In genomic region chr1:52288286-52288685, GRCh38 we compare ENCODE assay signal across 16 cellular contexts.
A peak's percentile ranks its signal among the peaks of the same experiment; 100 is the strongest.
DNase-seq lines count a peak whose midpoint lies in the region; ATAC-seq, FAIRE-seq and TF ChIP-seq lines count a peak whose summit lies in the region.
"Had no signal": no experiment of that assay in that cellular context is flagged by ENCODE, and none has a peak within 500 bp of the region (broad histone marks: within the 10 kb centered on the region; RNA-seq: fewer than 3 reads in every experiment).

No MANE protein-coding gene starts in this region.

- H3K4me1 ChIP-seq in HepG2 (ENCODE audit: insufficient read depth, low read length) (peaks cover 4% of the 10 kb centered on the region), right lobe of liver (no peaks in the 10 kb centered on the region), RWPE2 (ENCODE audit: insufficient read depth, poor library complexity, severe bottlenecking) (no peaks in the 10 kb centered on the region)
- H3K4me1 ChIP-seq: gastrocnemius medialis had no signal

- 100% methylated on average over 3 of the region's 3 CpGs for WGBS in HepG2 (ENCODE audit: low lambda C conversion rate)
- WGBS in right lobe of liver (ENCODE audit: insufficient coverage, low coverage, low lambda C conversion rate, missing lambda C conversion rate) = 100% methylated on average over 3 of the region's 3 CpGs

- no peaks in the 10 kb centered on the region for H3K79me2 ChIP-seq in HepG2 (ENCODE audit: insufficient read depth, low read length)

- no peaks in the 10 kb centered on the region for H4K20me1 ChIP-seq in HepG2 (ENCODE audit: insufficient read depth, low read length)

- DNase-seq in HepG2 (ENCODE audit: low spot score) (no peak), right lobe of liver (no peak), RWPE2 (ENCODE audit: low spot score) (no peak), fibroblast of pulmonary artery (ENCODE audit: low read depth) (peak; percentile 9), GM10248 (ENCODE audit: extremely low spot score) (no peak), GM19240 (ENCODE audit: insufficient read length, low spot score) (no peak), amniotic stem cell (lab: John Stamatoyannopoulos, UW) (no peak), GM12892 (ENCODE audit: insufficient read length) (no peak)
- DNase-seq: activated T-cell treated with anti-CD3 and anti-CD28 coated beads, Interleukin-2, amount 50 U/mL, for 4 hours; anterior cingulate cortex; dorsolateral prefrontal cortex; gastrocnemius medialis; immature natural killer cell; NCI-H446; ovary; T-cell had no signal

- H3K4me3 ChIP-seq in HepG2 (replicated peaks in 1 of 3; ENCODE audit: insufficient read depth in 1 of 3, low read depth in 2 of 3, low read length in 3 of 3) (no peak overlapping the region), right lobe of liver (no peak overlapping the region), RWPE2 (ENCODE audit: severe bottlenecking) (no peak overlapping the region), fibroblast of pulmonary artery (replicated peaks; ENCODE audit: low read depth, low read length) (no peak overlapping the region)
- H3K4me3 ChIP-seq: dorsolateral prefrontal cortex, gastrocnemius medialis, ovary had no signal

- FAIRE-seq in HepG2 (lab: Jason Lieb, UNC) = no peak
- no peak for FAIRE-seq in GM12892 (lab: Jason Lieb, UNC)

- no peak overlapping the region for H3K4me2 ChIP-seq in HepG2 (ENCODE audit: low read depth, low read length)

- ATAC-seq in HepG2 = no peak
- ATAC-seq in right lobe of liver = no peak
- 0 out of 3 replicates have a peak, but pooled peaks have one; percentile 29 for ATAC-seq in RWPE2 (ENCODE audit: low read depth)
- ATAC-seq: activated T-cell treated with anti-CD3 and anti-CD28 coated beads, Interleukin-2, amount 50 U/mL, for 4 hours; gastrocnemius medialis; T-cell had no signal

- TF ChIP-seq RAD21 in HepG2 (CRISPR knock-in tag; IDR thresholded peaks at IDR 0.05) = no peak

- no peak for TF ChIP-seq CTCF in HepG2 (CRISPR knock-in tag; IDR thresholded peaks at IDR 0.05)
- TF ChIP-seq CTCF in right lobe of liver (IDR thresholded peaks at IDR 0.05) = no peak
- TF ChIP-seq CTCF in RWPE2 (IDR thresholded peaks at IDR 0.05; ENCODE audit: poor library complexity, severe bottlenecking) = no peak
- no peak for TF ChIP-seq CTCF in fibroblast of pulmonary artery (IDR thresholded peaks at IDR 0.05; ENCODE audit: low read length, missing control alignments)
- TF ChIP-seq CTCF in GM10248 (IDR thresholded peaks at IDR 0.05; ENCODE audit: control extremely low read depth, extremely low read depth, low read depth, missing control alignments) = no peak

- H3K36me3 ChIP-seq in HepG2 (replicated peaks in 1 of 2; ENCODE audit: control insufficient read depth in 1 of 2, insufficient read depth in 2 of 2, low read length in 2 of 2) = peaks cover 0 to 7% of the 10 kb centered on the region in 2 experiments; a peak in 1 of 5 replicates
- H3K36me3 ChIP-seq in right lobe of liver = no peaks in the 10 kb centered on the region
- H3K36me3 ChIP-seq in RWPE2 (ENCODE audit: low read depth) = no peaks in the 10 kb centered on the region
- H3K36me3 ChIP-seq: gastrocnemius medialis, ovary had no signal

- TF ChIP-seq POLR2A in HepG2 (IDR thresholded peaks at IDR 0.05; ENCODE audit: insufficient read depth in 1 of 2, low read depth in 2 of 2, low read length in 2 of 2) = no peak
- TF ChIP-seq POLR2A in right lobe of liver (IDR thresholded peaks at IDR 0.05) = no peak
- TF ChIP-seq POLR2A in GM12892 (IDR thresholded peaks at IDR 0.05; ENCODE audit: low read depth, low read length) = no peak

- H3K9me3 ChIP-seq in HepG2 (ENCODE audit: low read length) (no peaks in the 10 kb centered on the region), right lobe of liver (no peaks in the 10 kb centered on the region), RWPE2 (ENCODE audit: severe bottlenecking) (no peaks in the 10 kb centered on the region)
- H3K9me3 ChIP-seq: gastrocnemius medialis, ovary had no signal

- intact Hi-C loops in HepG2 (cut with micrococcal nuclease; ENCODE audit: unreplicated experiment) = no loop called here
- intact Hi-C loops in right lobe of liver (cut with DNase I) = no loop called here

- H3K9ac ChIP-seq in HepG2 (ENCODE audit: insufficient read depth, low read depth, low read length) = no peak overlapping the region

- H3K27me3 ChIP-seq in HepG2 (ENCODE audit: control insufficient read depth in 1 of 2, insufficient read depth in 2 of 2, low read length in 2 of 2) = no peaks in the 10 kb centered on the region
- H3K27me3 ChIP-seq in right lobe of liver = no peaks in the 10 kb centered on the region
- no peaks in the 10 kb centered on the region for H3K27me3 ChIP-seq in RWPE2 (ENCODE audit: insufficient read depth, poor library complexity, severe bottlenecking)
- H3K27me3 ChIP-seq: dorsolateral prefrontal cortex, gastrocnemius medialis, ovary had no signal

- no peak overlapping the region for H2AFZ ChIP-seq in HepG2 (ENCODE audit: low read length)

- CTCF ChIA-PET in HepG2 (lab: Yijun Ruan, JAX; ENCODE audit: low intra/inter-chr PET ratio, low total read pairs) (no interaction called here), GM10248 (lab: Yijun Ruan, JAX) (interaction anchor here (1.1 to 2.0 kb wide), 3 partner anchors 9 to 53 kb away, joined by 3 to 6 read pairs (median 4); no protein-coding TSS in a partner anchor)

- POLR2A ChIA-PET in HepG2 (lab: Yijun Ruan, JAX) = no interaction called here
- POLR2A ChIA-PET in GM10248 (lab: Yijun Ruan, JAX) = interaction anchor here (0.6 kb wide), 1 partner anchor 175 kb away, joined by 7 read pairs; no protein-coding TSS in a partner anchor

- no peak overlapping the region for H3K27ac ChIP-seq in HepG2 (ENCODE audit: extremely low read length, insufficient read depth, low read length)
- no peak overlapping the region for H3K27ac ChIP-seq in right lobe of liver
- H3K27ac ChIP-seq in RWPE2 (ENCODE audit: poor library complexity, severe bottlenecking) = no peak overlapping the region
- H3K27ac ChIP-seq: dorsolateral prefrontal cortex, gastrocnemius medialis, ovary had no signal

- no TSS peak for BruUV-seq in HepG2 (replicated peaks; lab: Mats Ljungman, UMichigan)

- in situ Hi-C loops in HepG2 (cut with HindIII; ENCODE audit: extremely low pct_ligation_motif_present, low pct_unique_long_range_greater_than_20kb) = loop anchor here (5.0 kb wide), 1 partner anchor 146 kb away; the partner anchor contains the start of gene ZFYVE9

- TF ChIP-seq EP300 in HepG2 (IDR thresholded peaks at IDR 0.05; ENCODE audit: low read depth in 2 of 2, low read length in 2 of 2) = no peak
- TF ChIP-seq EP300 in HepG2 (CRISPR knock-in tag; IDR thresholded peaks at IDR 0.05; ENCODE audit: borderline replicate concordance) = no peak

TF ChIP-seq in HepG2, 621 proteins besides CTCF, POLR2A, EP300 and RAD21:
- TF ChIP-seq ZNF792 (CRISPR knock-in tag; IDR thresholded peaks at IDR 0.05) (0 out of 2 replicates have a peak, but pooled peaks have one; percentile 36), ZNF101 (CRISPR knock-in tag; IDR thresholded peaks at IDR 0.05; ENCODE audit: borderline replicate concordance, low read depth) (no peak), YY1 (IDR thresholded peaks at IDR 0.05; ENCODE audit: insufficient read depth, insufficient replicate concordance, low read depth, low read length) (no peak)
TF ChIP-seq in HepG2: peak in this region for 1.
